Comparison of ENCODE assay signal across 34 cellular contexts in the genomic region with DNA sequence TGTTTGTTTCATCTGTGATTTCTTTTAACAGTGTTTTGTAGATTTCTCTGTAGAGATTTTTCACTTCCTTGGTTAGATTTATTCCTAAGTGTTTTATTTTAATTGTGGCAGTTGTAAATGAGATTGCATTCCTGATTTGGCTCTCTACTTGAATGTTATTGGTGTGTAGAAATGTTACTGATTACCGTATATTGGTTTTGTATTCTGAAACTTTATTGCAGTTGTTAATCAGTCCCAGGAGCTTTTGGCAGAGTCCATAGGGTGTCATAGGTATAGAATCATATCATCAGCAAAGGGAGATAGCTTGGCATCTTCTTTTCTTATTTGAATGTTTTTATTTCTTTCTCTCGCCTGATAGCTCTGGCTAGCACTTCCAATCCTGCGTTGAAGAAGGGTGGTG.
"Had no signal": no experiment of that assay in that cellular context is flagged by ENCODE, and none has a peak within 500 bp of the region (broad histone marks: within the 10 kb centered on the region; RNA-seq: fewer than 3 reads in every experiment).

No MANE protein-coding gene starts in this region.

- H3K9ac ChIP-seq: KMS-11 had no signal

- H3K4me2 ChIP-seq: KMS-11 had no signal

- H3K9me3 ChIP-seq: MG63 had no signal

- H3K27ac ChIP-seq: KMS-11 had no signal

- DNase-seq: Kasumi-1, MG63, MM.1S, MV-4-11, NCI-H1048, NCI-H1092, NCI-H1092 treated with DMSO at 0.1 percent for 48 hours, NCI-H1105, NCI-H1105 treated with DMSO at 0.1 percent for 48 hours, NCI-H1417, NCI-H1417 treated with DMSO at 0.1 percent for 48 hours, NCI-H1436, NCI-H146, NCI-H1694, NCI-H1694 treated with DMSO at 0.1 percent for 48 hours, NCI-H187, NCI-H187 treated with DMSO at 0.1 percent for 48 hours, NCI-H1930, NCI-H2029, NCI-H2029 treated with DMSO at 0.1 percent for 48 hours, NCI-H2081, NCI-H2081 treated with DMSO at 0.1 percent for 48 hours, NCI-H2107, NCI-H2171, NCI-H2171 treated with DMSO at 0.1 percent for 48 hours, NCI-H2227 treated with DMSO at 0.1 percent for 48 hours, NCI-H226, NCI-H345, NCI-H446, NCI-H446 treated with DMSO at 0.1 percent for 48 hours, NCI-H510A, NCI-H510A treated with DMSO at 0.1 percent for 48 hours, NCI-H524 had no signal

- H3K36me3 ChIP-seq: MG63 had no signal

- H3K4me3 ChIP-seq: MG63 had no signal

- H3K27me3 ChIP-seq: MG63 had no signal
